ENCODE assay signal across 14 cellular contexts in genomic region chr3:52210550-52211046, GRCh38. TPM values are rescaled to one million over a fixed set of nuclear protein-coding genes. Genes with fewer than 3 reads are reported as not detected.
DNase-seq lines count a peak whose midpoint lies in the region; ATAC-seq and TF ChIP-seq lines count a peak whose summit lies in the region.
"Had no signal": no experiment of that assay in that cellular context is flagged by ENCODE, and none has a peak within 500 bp of the region (broad histone marks: within the 10 kb centered on the region; RNA-seq: fewer than 3 reads in every experiment).

No MANE protein-coding gene starts in this region.

- TF ChIP-seq RAD21 in liver (IDR thresholded peaks at IDR 0.05), result peak in 1 of 2 donors; percentile 29

- no peaks in the 10 kb centered on the region for H3K27me3 ChIP-seq in liver (ENCODE audit: control insufficient read depth in 4 of 4, insufficient read depth in 4 of 4, low read length in 3 of 4)
- H3K27me3 ChIP-seq: breast epithelium had no signal

- ATAC-seq in left cardiac atrium (peak; percentile 39 to 50), left ventricle myocardium superior (no peak), HG03342 (IDR thresholded peaks at IDR 0.05; ENCODE audit: unreplicated experiment) (no peak)
- ATAC-seq: activated CD4-positive, CD25-positive, alpha-beta regulatory T cell treated with anti-CD3 and anti-CD28 coated beads, Interleukin-2, amount 50 U/mL, for 24 hours; naive thymus-derived CD8-positive, alpha-beta T cell had no signal

- H3K9ac ChIP-seq in liver (ENCODE audit: low read depth in 1 of 2, low read length in 2 of 2), result peak overlapping the region in 1 of 2 donors; percentile 73
- H3K9ac ChIP-seq: KMS-11 had no signal

- TF ChIP-seq CTCF in liver (IDR thresholded peaks at IDR 0.05; ENCODE audit: low read depth, low read length, missing input control), result no peak

- WGBS in liver, result 31% methylated on average over 6 of the region's 6 CpGs

- intact Hi-C loops in left cardiac atrium (cut with DNase I) (loop anchor here in 1 of 2 donors (10.0 kb wide), 1 partner anchor 206 kb away; no protein-coding TSS in a partner anchor), left ventricle myocardium superior (cut with micrococcal nuclease) (no loop called here)

- H3K9me3 ChIP-seq in liver (ENCODE audit: control insufficient read depth in 4 of 4, low read length in 3 of 4), result no peaks in the 10 kb centered on the region
- H3K9me3 ChIP-seq: breast epithelium had no signal

- no peak for DNase-seq in left cardiac atrium
- no peak for DNase-seq in left ventricle myocardium superior
- peak; percentile 83 for DNase-seq in SKM-1 treated with dmso at 0.1 percent for 144 hours (lab: John Stamatoyannopoulos, UW; ENCODE audit: unreplicated experiment)
- no peak for DNase-seq in A172 (ENCODE audit: low spot score)
- no peak for DNase-seq in occipital lobe (lab: John Stamatoyannopoulos, UW)
- DNase-seq in nucleus accumbens (lab: John Stamatoyannopoulos, UW), result no peak
- DNase-seq: activated T-cell treated with anti-CD3 and anti-CD28 coated beads, Interleukin-2, amount 50 U/mL, for 48 hours; stimulated activated CD4-positive, alpha-beta T cell treated with anti-CD3 and anti-CD28 coated beads, Interleukin-12 subunit alpha, Interleukin-12 subunit beta, amount 100 ng/mL, for 4 hours had no signal

- no peak overlapping the region for H3K4me3 ChIP-seq in liver (ENCODE audit: low read depth in 1 of 3, low read length in 3 of 3)
- H3K4me3 ChIP-seq: breast epithelium had no signal

- peaks cover 3 to 67% (median 47%) of the 10 kb centered on the region in 4 donors for H3K4me1 ChIP-seq in liver (ENCODE audit: control insufficient read depth in 4 of 4, insufficient read depth in 4 of 4, low read length in 3 of 4)
- H3K4me1 ChIP-seq: breast epithelium had no signal

- H3K27ac ChIP-seq in liver (ENCODE audit: low read depth in 1 of 2, low read length in 2 of 2), result peak overlapping the region; percentile 85 to 96
- H3K27ac ChIP-seq: breast epithelium, KMS-11 had no signal

- peaks cover 21 to 82% (median 74%) of the 10 kb centered on the region in 4 donors for H3K36me3 ChIP-seq in liver (ENCODE audit: control insufficient read depth in 4 of 4, insufficient read depth in 3 of 4, low read depth in 1 of 4, low read length in 3 of 4)

TF ChIP-seq in liver, 16 proteins besides CTCF, POLR2A, EP300 and RAD21:
- TF ChIP-seq HNF4A (conservative IDR thresholded peaks at IDR 0.05), result peak in 1 of 2 donors; percentile 53
- TF ChIP-seq SP1 (IDR thresholded peaks at IDR 0.05), result peak; percentile 72
- TF ChIP-seq JUND (IDR thresholded peaks at IDR 0.05), result peak; percentile 37 to 91
- peak in 1 of 2 donors; percentile 46 for TF ChIP-seq GABPA (IDR thresholded peaks at IDR 0.05 in 1 of 2, conservative IDR thresholded peaks at IDR 0.05 in 1 of 2)
- TF ChIP-seq EGR1 (IDR thresholded peaks at IDR 0.05; ENCODE audit: low read depth in 2 of 2), result peak; percentile 25 to 66
- TF ChIP-seq FOXA2 (IDR thresholded peaks at IDR 0.05), result peak; percentile 81
- TF ChIP-seq FOXA1 (IDR thresholded peaks at IDR 0.05), result peak; percentile 76
- TF ChIP-seq TAF1 (conservative IDR thresholded peaks at IDR 0.05), result peak; percentile 41
- TF ChIP-seq YY1 (IDR thresholded peaks at IDR 0.05), result peak; percentile 35
- TF ChIP-seq RXRA (IDR thresholded peaks at IDR 0.05), result peak; percentile 73 to 87
- peak; percentile 96 for TF ChIP-seq ATF3 (IDR thresholded peaks at IDR 0.05)
- peak; percentile 70 for TF ChIP-seq ZBTB33 (IDR thresholded peaks at IDR 0.05)
- no peak for TF ChIP-seq MAX (IDR thresholded peaks at IDR 0.05)
- no peak for TF ChIP-seq HNF4G (IDR thresholded peaks at IDR 0.05)
- TF ChIP-seq REST (IDR thresholded peaks at IDR 0.05), result peak; percentile 48
- TF ChIP-seq NR2F2 (IDR thresholded peaks at IDR 0.05), result no peak

RNA-seq across cellular contexts. Expression of gene ALAS1, which starts 12.6 kb away (rescaled TPM):
- total RNA-seq in left cardiac atrium, result 100 to 1,000 TPM; 133 to 147 TPM
- 166 TPM for total RNA-seq in left ventricle myocardium superior
- 100 to 1,000 TPM in 1 of 2 donors, 10 to 100 TPM in 1; 32.3 to 129 TPM for total RNA-seq in liver
- polyA plus RNA-seq in liver, result 100 to 1,000 TPM; 145 to 421 TPM
- total RNA-seq in A172 (2014; rRNA removed; shearing (Covaris generic)), result 60.1 and 66.9 TPM in 2 replicates
- total RNA-seq in occipital lobe, result 36.2 TPM

RNA-seq across cellular contexts. Expression of gene TLR9, which starts 14.8 kb away (rescaled TPM):
- total RNA-seq in left cardiac atrium (under 1 TPM in 1 of 2 donors, not detected in 1; 0.29 TPM), left ventricle myocardium superior (0.17 TPM), liver (not detected), occipital lobe (under 0.01 TPM)
- under 1 TPM in 1 of 2 donors, not detected in 1; 0.02 TPM for polyA plus RNA-seq in liver
- total RNA-seq in A172 (2014; rRNA removed; shearing (Covaris generic)), result not detected in 2 replicates
- polyA plus RNA-seq: naive thymus-derived CD8-positive, alpha-beta T cell had no signal

RNA-seq across cellular contexts. Expression of gene TWF2, which starts 28.4 kb away (rescaled TPM):
- total RNA-seq in left cardiac atrium (10 to 100 TPM; 45.9 to 51.7 TPM), left ventricle myocardium superior (103 TPM), liver (10 to 100 TPM; 12.7 to 26.3 TPM), occipital lobe (24.8 TPM)
- 10 to 100 TPM; 12.0 to 22.6 TPM for polyA plus RNA-seq in liver
- total RNA-seq in A172 (2014; rRNA removed; shearing (Covaris generic)), result 93.0 and 94.6 TPM in 2 replicates

RNA-seq across cellular contexts. Expression of gene PPM1M, which starts 35.0 kb away (rescaled TPM):
- total RNA-seq in left cardiac atrium (10 to 100 TPM; 11.8 to 17.4 TPM), left ventricle myocardium superior (9.0 TPM), liver (1 to 10 TPM; 5.5 TPM), occipital lobe (7.0 TPM)
- 1 to 10 TPM; 2.8 to 3.8 TPM for polyA plus RNA-seq in liver
- total RNA-seq in A172 (2014; rRNA removed; shearing (Covaris generic)), result 15.6 and 19.5 TPM in 2 replicates

RNA-seq across cellular contexts. Expression of gene POC1A, which starts 56.4 kb away (rescaled TPM):
- total RNA-seq in left cardiac atrium (1 to 10 TPM; 1.9 to 2.4 TPM), left ventricle myocardium superior (1.5 TPM), liver (10 to 100 TPM in 1 of 2 donors, 1 to 10 TPM in 1; 2.8 to 12.7 TPM), occipital lobe (3.1 TPM)
- 1 to 10 TPM; 1.4 to 6.8 TPM for polyA plus RNA-seq in liver
- 16.5 and 19.0 TPM in 2 replicates for total RNA-seq in A172 (2014; rRNA removed; shearing (Covaris generic))

Comparison
In these comparisons a context has a peak if more than half of its experiments do, and no peak if none do; other contexts are left out.
1. ATAC-seq: peak in left cardiac atrium (2 of 2); none in left ventricle myocardium superior (single experiment) and HG03342 (single experiment).